In the genomic region with DNA sequence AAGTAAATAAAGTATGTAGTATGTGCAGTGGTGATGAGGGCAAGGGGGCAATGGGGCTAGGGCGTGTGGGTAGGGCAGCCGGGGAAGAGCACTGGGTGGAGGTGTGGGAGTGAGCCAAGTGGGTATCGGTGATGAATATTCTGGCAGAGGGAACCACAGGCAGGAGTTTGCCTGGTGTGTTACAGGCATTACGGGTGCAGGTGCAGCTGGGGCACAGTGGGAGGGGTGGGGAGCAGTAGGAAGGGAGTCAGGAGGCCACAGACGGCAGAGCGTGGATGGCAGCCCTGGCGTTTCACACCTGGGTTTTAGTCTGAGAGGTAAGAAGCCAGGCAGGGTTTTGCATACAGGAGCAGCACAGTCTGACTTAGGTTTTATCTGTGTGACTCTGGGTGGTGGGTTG, we compare ENCODE assay signal across 15 cellular contexts.
"Had no signal": no experiment of that assay in that cellular context is flagged by ENCODE, and none has a peak within 500 bp of the region (broad histone marks: within the 10 kb centered on the region; RNA-seq: fewer than 3 reads in every experiment).

No MANE protein-coding gene starts in this region.

- H3K27me3 Mint-ChIP-seq: brain; dendritic cell treated with granulocyte-macrophage colony-stimulating factor and Interleukin-4, amounts not matched to agents 40 ng/mL and 50 ng/mL, for 4 days had no signal

- H3K4me3 Mint-ChIP-seq: brain; dendritic cell treated with granulocyte-macrophage colony-stimulating factor and Interleukin-4, amounts not matched to agents 40 ng/mL and 50 ng/mL, for 4 days; WTC11 had no signal

- DNase-seq: activated CD4-positive, alpha-beta T cell treated with anti-CD3 and anti-CD28 coated beads, Interleukin-2, amount 50 U/mL, for 1 hour; activated CD8-positive, alpha-beta memory T cell treated with anti-CD3 and anti-CD28 coated beads, Interleukin-2, amount 50 U/mL, for 4 hours; activated effector memory CD4-positive, alpha-beta T cell treated with Interleukin-2 at 50 U/mL for 16 hours; erythroblast; hippocampal formation; left cardiac atrium; lower lobe of right lung; midbrain; small intestine; substantia nigra; transverse colon had no signal

- H3K9me3 ChIP-seq: lower lobe of right lung, right atrium auricular region, transverse colon had no signal

- H3K27ac Mint-ChIP-seq: dendritic cell treated with granulocyte-macrophage colony-stimulating factor and Interleukin-4, amounts not matched to agents 40 ng/mL and 50 ng/mL, for 4 days; WTC11 had no signal

- ATAC-seq: left cardiac atrium, lower lobe of right lung, WTC11 had no signal

- H3K27ac ChIP-seq: lower lobe of right lung, right atrium auricular region, transverse colon had no signal

- H3K4me1 ChIP-seq: lower lobe of right lung, right atrium auricular region, transverse colon had no signal

- H3K4me1 Mint-ChIP-seq: WTC11 had no signal

- H3K27me3 ChIP-seq: right atrium auricular region, transverse colon had no signal

- H3K4me3 ChIP-seq: lower lobe of right lung, right atrium auricular region, transverse colon had no signal
